Comparison of ENCODE assay signal across 17 cellular contexts in the genomic region with DNA sequence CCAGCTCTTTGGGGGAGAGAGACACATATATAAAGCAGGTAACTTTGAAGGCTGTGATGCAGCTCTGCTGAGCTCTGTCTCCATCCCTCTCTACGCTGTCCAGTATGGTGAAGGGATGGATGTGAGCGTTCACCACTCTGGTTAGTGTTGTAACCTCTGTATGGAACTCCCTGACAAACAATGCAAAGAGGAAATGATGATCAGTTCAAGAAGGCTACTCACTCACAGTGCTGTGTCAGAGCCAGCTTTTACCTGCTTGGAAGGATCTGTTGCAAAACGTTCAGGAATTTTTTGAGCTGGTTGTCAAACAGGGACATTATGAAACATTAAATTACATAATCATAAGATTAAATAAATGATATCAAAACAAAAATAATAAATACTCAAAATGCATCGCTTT.
DNase-seq lines count a peak whose midpoint lies in the region; ATAC-seq and TF ChIP-seq lines count a peak whose summit lies in the region.
"Had no signal": no experiment of that assay in that cellular context is flagged by ENCODE, and none has a peak within 500 bp of the region (broad histone marks: within the 10 kb centered on the region; RNA-seq: fewer than 3 reads in every experiment).

No MANE protein-coding gene starts in this region.

- no peaks in the 10 kb centered on the region for H3K36me3 ChIP-seq in RWPE2 (ENCODE audit: low read depth)
- H3K36me3 ChIP-seq: SJSA1 had no signal

- peaks cover 2% of the 10 kb centered on the region for H3K9me3 Mint-ChIP-seq in type B pancreatic cell
- H3K9me3 Mint-ChIP-seq: CD4-positive, alpha-beta T cell had no signal

- ATAC-seq in RWPE2 (ENCODE audit: low read depth) (peak; percentile 100), esophagus mucosa (peak; percentile 48), GM18505 (IDR thresholded peaks at IDR 0.05; ENCODE audit: unreplicated experiment) (no peak), HG03571 (IDR thresholded peaks at IDR 0.05; ENCODE audit: unreplicated experiment) (no peak)
- ATAC-seq: A549 had no signal

- H3K27me3 ChIP-seq in RWPE2 (ENCODE audit: insufficient read depth, poor library complexity, severe bottlenecking): no peaks in the 10 kb centered on the region

- H3K4me1 ChIP-seq in RWPE2 (ENCODE audit: insufficient read depth, poor library complexity, severe bottlenecking): peaks cover 21% of the 10 kb centered on the region
- H3K4me1 ChIP-seq: A549, SJSA1 had no signal

- no peaks in the 10 kb centered on the region for H3K27me3 Mint-ChIP-seq in type B pancreatic cell

- H3K36me3 Mint-ChIP-seq in type B pancreatic cell: no peaks in the 10 kb centered on the region

- peak; percentile 13 for DNase-seq in HT1080 (ENCODE audit: low read depth)
- peak; percentile 65 for DNase-seq in RWPE2 (ENCODE audit: low spot score)
- no peak for DNase-seq in type B pancreatic cell (ENCODE audit: extremely low spot score, unreplicated experiment)
- DNase-seq in COLO829 (ENCODE audit: low spot score): no peak
- DNase-seq: Calu3; CD4-positive, alpha-beta T cell; DMS79 treated with DMSO at 0.1 percent for 48 hours; GM23248; HCEC 1CT; NCI-H1092 treated with DMSO at 0.1 percent for 48 hours; NCI-H2081 treated with DMSO at 0.1 percent for 48 hours; NCI-H748 treated with DMSO at 0.1 percent for 48 hours had no signal

- H3K4me1 Mint-ChIP-seq in type B pancreatic cell (ENCODE audit: unreplicated experiment): peaks cover 13% of the 10 kb centered on the region

- peak overlapping the region; percentile 58 for H3K27ac ChIP-seq in RWPE2 (ENCODE audit: poor library complexity, severe bottlenecking)
- H3K27ac ChIP-seq: A549, GM23248, SJSA1 had no signal

- H3K9me3 ChIP-seq in RWPE2 (ENCODE audit: severe bottlenecking): no peaks in the 10 kb centered on the region
- H3K9me3 ChIP-seq: A549 had no signal

- peak overlapping the region; percentile 34 for H3K27ac Mint-ChIP-seq in type B pancreatic cell
- H3K27ac Mint-ChIP-seq: CD4-positive, alpha-beta T cell had no signal

- TF ChIP-seq POLR2A in GM18505 (IDR thresholded peaks at IDR 0.05; ENCODE audit: borderline replicate concordance, extremely low read depth, insufficient read depth, insufficient read length): no peak

- no peak overlapping the region for H3K4me3 Mint-ChIP-seq in type B pancreatic cell
- H3K4me3 Mint-ChIP-seq: CD4-positive, alpha-beta T cell had no signal

- H3K4me3 ChIP-seq in RWPE2 (ENCODE audit: severe bottlenecking): no peak overlapping the region
- H3K4me3 ChIP-seq: A549, GM23248, SJSA1 had no signal

- no peak for TF ChIP-seq CTCF in RWPE2 (IDR thresholded peaks at IDR 0.05; ENCODE audit: poor library complexity, severe bottlenecking)
- no peak for TF ChIP-seq CTCF in type B pancreatic cell (conservative IDR thresholded peaks at IDR 0.05)

Comparison
In these comparisons a context has a peak if more than half of its experiments do, and no peak if none do; other contexts are left out.
1. DNase-seq: peak in HT1080 (single experiment) and RWPE2 (single experiment); none in type B pancreatic cell (single experiment) and COLO829 (single experiment).
2. ATAC-seq: peak in RWPE2 (single experiment) and esophagus mucosa (single experiment); none in GM18505 (single experiment) and HG03571 (single experiment).